Comparison of ENCODE assay signal across 10 cellular contexts in genomic region chr10:22617516-22617915, GRCh38.
A peak's percentile ranks its signal among the peaks of the same experiment; 100 is the strongest.
DNase-seq lines count a peak whose midpoint lies in the region; ATAC-seq and TF ChIP-seq lines count a peak whose summit lies in the region.
"Had no signal": no experiment of that assay in that cellular context is flagged by ENCODE, and none has a peak within 500 bp of the region (broad histone marks: within the 10 kb centered on the region; RNA-seq: fewer than 3 reads in every experiment).

No MANE protein-coding gene starts in this region.

- intact Hi-C loops in Caco-2 (cut with micrococcal nuclease; ENCODE audit: unreplicated experiment): loop anchor here (5.0 kb wide), 1 partner anchor 40 kb away; no protein-coding TSS in a partner anchor
- intact Hi-C loops in IMR-90 (cut with micrococcal nuclease): no loop called here
- intact Hi-C loops in naive thymus-derived CD4-positive, alpha-beta T cell (cut with micrococcal nuclease): no loop called here

- TF ChIP-seq POLR2A in IMR-90 (IDR thresholded peaks at IDR 0.05; ENCODE audit: low read depth, low read length): no peak

- no peak overlapping the region for H3K9ac ChIP-seq in IMR-90 (ENCODE audit: low read depth, low read length)

- H2BK5ac ChIP-seq in IMR-90 (ENCODE audit: low read depth, low read length, poor library complexity, severe bottlenecking): peak overlapping the region; percentile 31

- H3K56ac ChIP-seq in IMR-90 (ENCODE audit: extremely low read depth, insufficient read depth, low read length): no peak overlapping the region

- no CpG with 5 or more reads among the region's 3 CpGs for WGBS in IMR-90 (ENCODE audit: extremely low coverage in 2 of 2, insufficient read length in 1 of 2), 2 experiments

- H3K9me3 ChIP-seq in Caco-2 (no peaks in the 10 kb centered on the region), IMR-90 (ENCODE audit: control insufficient read depth, insufficient read depth, low read length) (no peaks in the 10 kb centered on the region)
- H3K9me3 ChIP-seq in naive thymus-derived CD4-positive, alpha-beta T cell (ENCODE audit: control insufficient read depth in 2 of 3, low read length in 3 of 3): no peaks in the 10 kb centered on the region
- H3K9me3 ChIP-seq: vagina had no signal

- H3K4me3 Mint-ChIP-seq in Caco-2 (ENCODE audit: unreplicated experiment): peak overlapping the region; percentile 48
- H3K4me3 Mint-ChIP-seq in naive thymus-derived CD4-positive, alpha-beta T cell: peak overlapping the region; percentile 7 to 72 (median 54)

- H3K4ac ChIP-seq in IMR-90 (ENCODE audit: low read depth, low read length): peak overlapping the region; percentile 17; the same call in 1 of the 2 replicates

- H3K36me3 Mint-ChIP-seq in Caco-2 (ENCODE audit: insufficient read depth, unreplicated experiment): peaks cover 4% of the 10 kb centered on the region
- peaks cover 0 to 19% (median 4%) of the 10 kb centered on the region in 5 donors for H3K36me3 Mint-ChIP-seq in naive thymus-derived CD4-positive, alpha-beta T cell

- H3K27ac Mint-ChIP-seq in Caco-2 (ENCODE audit: unreplicated experiment): peak overlapping the region; percentile 64
- H3K27ac Mint-ChIP-seq in naive thymus-derived CD4-positive, alpha-beta T cell: peak overlapping the region; percentile 37 to 91 (median 56)

- dilution Hi-C loops in IMR-90 (cut with HindIII; ENCODE audit: low sequenced_read_pairs, unreplicated experiment): no loop called here

- no peaks in the 10 kb centered on the region for H3K36me3 ChIP-seq in Caco-2 (ENCODE audit: control insufficient read depth, insufficient read depth, low read length)
- no peaks in the 10 kb centered on the region for H3K36me3 ChIP-seq in IMR-90 (ENCODE audit: control insufficient read depth, insufficient read depth, low read length)
- H3K36me3 ChIP-seq in naive thymus-derived CD4-positive, alpha-beta T cell (ENCODE audit: control insufficient read depth in 2 of 3, insufficient read depth in 3 of 3, low read length in 3 of 3): no peaks in the 10 kb centered on the region
- H3K36me3 ChIP-seq: vagina had no signal

- POLR2A ChIA-PET in Caco-2 (lab: Charles Lee) (no interaction called here), IMR-90 (lab: Charles Lee; ENCODE audit: unreplicated experiment) (no interaction called here)
- POLR2A ChIA-PET in naive thymus-derived CD4-positive, alpha-beta T cell (lab: Charles Lee): interaction anchor here (0.6 to 1.7 kb wide), 5 partner anchors 13 to 216 kb away, joined by 3 to 7 read pairs (median 4); no protein-coding TSS in a partner anchor

- peaks cover 44% of the 10 kb centered on the region for H3K4me1 Mint-ChIP-seq in Caco-2 (ENCODE audit: low read depth, unreplicated experiment)
- peaks cover 77 to 100% (median 96%) of the 10 kb centered on the region in 7 donors for H3K4me1 Mint-ChIP-seq in naive thymus-derived CD4-positive, alpha-beta T cell

- ATAC-seq in IMR-90 (ENCODE audit: low read depth): no peak
- no peak for ATAC-seq in naive thymus-derived CD4-positive, alpha-beta T cell

- peak overlapping the region; percentile 35; the same call in 1 of the 2 replicates for H3K27ac ChIP-seq in IMR-90 (ENCODE audit: insufficient read depth, low read length)
- peak overlapping the region; percentile 91 for H3K27ac ChIP-seq in angular gyrus (ENCODE audit: low read depth, low read length)
- H3K27ac ChIP-seq in naive thymus-derived CD4-positive, alpha-beta T cell (ENCODE audit: low read depth, low read length): no peak overlapping the region
- H3K27ac ChIP-seq: vagina had no signal

- H3K4me3 ChIP-seq in Caco-2 (ENCODE audit: low read depth, low read length) (no peak overlapping the region), IMR-90 (ENCODE audit: insufficient read depth, low read depth, low read length) (no peak overlapping the region)
- no peak overlapping the region for H3K4me3 ChIP-seq in naive thymus-derived CD4-positive, alpha-beta T cell (ENCODE audit: low read length)
- H3K4me3 ChIP-seq: vagina had no signal

- in situ Hi-C loops in IMR-90 (cut with MboI; ENCODE audit: low sequenced_read_pairs): loop anchor here (25.0 kb wide), 1 partner anchor 1105 kb away; no protein-coding TSS in a partner anchor
- in situ Hi-C loops in G401 (cut with HindIII; ENCODE audit: low sequenced_read_pairs): no loop called here

- H4K20me1 ChIP-seq in IMR-90 (ENCODE audit: insufficient read depth, low read length): 0 out of 2 replicates have a peak, but pooled peaks cover 6% of the 10 kb centered on the region

- H3K79me1 ChIP-seq in IMR-90 (ENCODE audit: low read depth in 1 of 2, low read length in 2 of 2): peaks cover 33 to 65% of the 10 kb centered on the region in 2 experiments

- DNase-seq in Caco-2 (no peak), IMR-90 (no peak), NCI-H526 (lab: John Stamatoyannopoulos, UW) (no peak), kidney tubule cell (ENCODE audit: low spot score) (no peak), NCI-H2196 treated with DMSO at 0.1 percent for 48 hours (lab: John Stamatoyannopoulos, UW; ENCODE audit: unreplicated experiment) (no peak), G401 (ENCODE audit: low spot score) (no peak)
- no peak for DNase-seq in naive thymus-derived CD4-positive, alpha-beta T cell
- DNase-seq: stimulated activated CD4-positive, alpha-beta T cell treated with anti-CD3 and anti-CD28 coated beads, Interleukin-4, amount 100 ng/mL, for 1 hour had no signal

- CTCF ChIA-PET in Caco-2 (lab: Charles Lee): no interaction called here
- CTCF ChIA-PET in IMR-90 (lab: Yijun Ruan, JAX): no interaction called here
- CTCF ChIA-PET in naive thymus-derived CD4-positive, alpha-beta T cell (lab: Charles Lee): interaction anchor here (0.6 to 0.9 kb wide), 2 partner anchors 9 to 50 kb away, joined by 4 read pairs; no protein-coding TSS in a partner anchor

- H3K23ac ChIP-seq in IMR-90 (ENCODE audit: low read depth, low read length): no peak overlapping the region

- no peak overlapping the region; a peak in 1 of 4 replicates for H4K8ac ChIP-seq in IMR-90 (ENCODE audit: low read depth in 2 of 2, low read length in 2 of 2)

- H4K5ac ChIP-seq in IMR-90 (ENCODE audit: low read depth, low read length): no peak overlapping the region

- no peak overlapping the region for H3K4me2 ChIP-seq in IMR-90 (ENCODE audit: low read depth, low read length)

- H2BK15ac ChIP-seq in IMR-90 (ENCODE audit: low read depth, low read length): no peak overlapping the region; the same call in 2 of the 3 replicates

- H4K91ac ChIP-seq in IMR-90 (ENCODE audit: insufficient read depth, low read depth, low read length): no peak overlapping the region

- TF ChIP-seq RAD21 in IMR-90 (IDR thresholded peaks at IDR 0.05; ENCODE audit: low read length): no peak

- H2AK5ac ChIP-seq in IMR-90 (ENCODE audit: low read depth, low read length): no peak overlapping the region

- H3K14ac ChIP-seq in IMR-90 (replicated peaks; ENCODE audit: low read depth, low read length): no peak overlapping the region

- no peaks in the 10 kb centered on the region for H3K9me3 Mint-ChIP-seq in Caco-2 (ENCODE audit: unreplicated experiment)
- H3K9me3 Mint-ChIP-seq in naive thymus-derived CD4-positive, alpha-beta T cell: no peaks in the 10 kb centered on the region

- H2AK9ac ChIP-seq in IMR-90 (replicated peaks; ENCODE audit: low read depth, low read length, poor library complexity): no peak overlapping the region

- H3K27me3 Mint-ChIP-seq in Caco-2 (ENCODE audit: insufficient read depth, unreplicated experiment): no peaks in the 10 kb centered on the region
- no peaks in the 10 kb centered on the region for H3K27me3 Mint-ChIP-seq in naive thymus-derived CD4-positive, alpha-beta T cell

- BruUV-seq in Caco-2 (replicated peaks; lab: Mats Ljungman, UMichigan): no TSS peak
- no TSS peak for BruUV-seq in IMR-90 (replicated peaks; lab: Mats Ljungman, UMichigan)

- H2BK120ac ChIP-seq in IMR-90 (ENCODE audit: low read depth, low read length): no peak overlapping the region

- H2AFZ ChIP-seq in IMR-90 (replicated peaks; ENCODE audit: low read length, poor library complexity): no peak overlapping the region

- H3K27me3 ChIP-seq in Caco-2 (replicated peaks; ENCODE audit: control insufficient read depth, insufficient read depth, low read length): no peaks in the 10 kb centered on the region
- no peaks in the 10 kb centered on the region for H3K27me3 ChIP-seq in IMR-90 (ENCODE audit: control insufficient read depth, insufficient read depth, low read length)
- H3K27me3 ChIP-seq in naive thymus-derived CD4-positive, alpha-beta T cell (ENCODE audit: control insufficient read depth in 2 of 2, insufficient read depth in 2 of 2, low read length in 2 of 2): no peaks in the 10 kb centered on the region
- H3K27me3 ChIP-seq: vagina had no signal

- no peak overlapping the region for H2BK20ac ChIP-seq in IMR-90 (ENCODE audit: low read depth, low read length)

- TF ChIP-seq CTCF in Caco-2 (IDR thresholded peaks at IDR 0.05; ENCODE audit: insufficient read depth in 1 of 2, low read depth in 1 of 2, low read length in 1 of 2, severe bottlenecking in 1 of 2, unreplicated experiment in 1 of 2): peak in 1 of 2 experiments; percentile 22
- no peak for TF ChIP-seq CTCF in IMR-90 (conservative IDR thresholded peaks at IDR 0.05; ENCODE audit: low read depth, low read length)

- H3K18ac ChIP-seq in IMR-90 (ENCODE audit: low read depth, low read length): no peak overlapping the region

- H3K9me1 ChIP-seq in IMR-90 (ENCODE audit: insufficient read depth, low read length): peaks cover 20% of the 10 kb centered on the region; the same call in 1 of the 2 replicates

- H3K4me1 ChIP-seq in Caco-2 (peaks cover 56% of the 10 kb centered on the region), IMR-90 (ENCODE audit: control insufficient read depth, insufficient read depth, low read length) (peaks cover 20% of the 10 kb centered on the region)
- peaks cover 82 to 100% of the 10 kb centered on the region in 2 donors for H3K4me1 ChIP-seq in naive thymus-derived CD4-positive, alpha-beta T cell (ENCODE audit: control insufficient read depth in 2 of 2, insufficient read depth in 2 of 2, low read length in 2 of 2)

TF ChIP-seq in IMR-90, 13 proteins besides CTCF, POLR2A, EP300 and RAD21 (continues in another document):
- TF ChIP-seq RCOR1 (IDR thresholded peaks at IDR 0.05; ENCODE audit: insufficient replicate concordance, low read length): no peak
- TF ChIP-seq FOS (IDR thresholded peaks at IDR 0.05; ENCODE audit: low read depth, low read length): no peak
- TF ChIP-seq, protein P1, sequence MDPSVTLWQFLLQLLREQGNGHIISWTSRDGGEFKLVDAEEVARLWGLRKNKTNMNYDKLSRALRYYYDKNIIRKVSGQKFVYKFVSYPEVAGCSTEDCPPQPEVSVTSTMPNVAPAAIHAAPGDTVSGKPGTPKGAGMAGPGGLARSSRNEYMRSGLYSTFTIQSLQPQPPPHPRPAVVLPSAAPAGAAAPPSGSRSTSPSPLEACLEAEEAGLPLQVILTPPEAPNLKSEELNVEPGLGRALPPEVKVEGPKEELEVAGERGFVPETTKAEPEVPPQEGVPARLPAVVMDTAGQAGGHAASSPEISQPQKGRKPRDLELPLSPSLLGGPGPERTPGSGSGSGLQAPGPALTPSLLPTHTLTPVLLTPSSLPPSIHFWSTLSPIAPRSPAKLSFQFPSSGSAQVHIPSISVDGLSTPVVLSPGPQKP (IDR thresholded peaks at IDR 0.05; ENCODE audit: borderline replicate concordance, low read depth, low read length): no peak
- no peak for TF ChIP-seq RFX5 (IDR thresholded peaks at IDR 0.05; ENCODE audit: low read depth, low read length)
- TF ChIP-seq BHLHE40 (IDR thresholded peaks at IDR 0.05; ENCODE audit: low read depth, low read length): no peak
- no peak for TF ChIP-seq NFE2L2 (IDR thresholded peaks at IDR 0.05; ENCODE audit: low read depth, low read length)
